ENCODE assay signal across 13 cellular contexts in the genomic region with DNA sequence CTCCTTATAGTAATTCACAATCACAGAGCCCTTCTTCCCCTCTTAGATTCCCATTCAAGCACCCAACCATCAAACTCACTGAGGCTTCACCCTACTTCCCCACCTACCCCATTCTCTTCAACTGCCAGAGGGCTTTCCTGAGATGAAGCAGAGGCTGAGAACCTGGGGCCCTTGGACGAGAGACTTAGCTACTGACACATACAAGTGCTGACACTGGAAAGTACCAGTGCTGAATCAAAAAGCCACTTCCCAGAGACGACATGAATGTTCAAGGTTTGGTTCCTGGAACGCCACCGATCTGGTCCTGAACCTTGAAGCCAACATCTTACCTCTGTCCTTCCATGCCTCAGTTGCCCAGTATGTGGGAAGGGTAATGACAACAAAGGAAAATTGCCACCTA. TPM values are rescaled to one million over a fixed set of nuclear protein-coding genes. Genes with fewer than 3 reads are reported as not detected.
DNase-seq lines count a peak whose midpoint lies in the region; ATAC-seq, FAIRE-seq and TF ChIP-seq lines count a peak whose summit lies in the region.
"Had no signal": no experiment of that assay in that cellular context is flagged by ENCODE, and none has a peak within 500 bp of the region (broad histone marks: within the 10 kb centered on the region; RNA-seq: fewer than 3 reads in every experiment).

No MANE protein-coding gene starts in this region.

- H3K27ac Mint-ChIP-seq in activated CD8-positive, alpha-beta T cell treated with anti-CD3 and anti-CD28 coated beads for 36 hours, result peak overlapping the region; percentile 90
- peak overlapping the region; percentile 80 to 97 (median 89) for H3K27ac Mint-ChIP-seq in naive thymus-derived CD8-positive, alpha-beta T cell

- CTCF ChIA-PET in activated CD8-positive, alpha-beta T cell treated with anti-CD3 and anti-CD28 coated beads for 36 hours (lab: Charles Lee), result interaction anchor here (0.6 to 7.4 kb wide), 15 partner anchors 8 to 402 kb away, joined by 3 to 77 read pairs (median 4); a partner anchor contains a TSS

- intact Hi-C loops in activated CD8-positive, alpha-beta T cell treated with anti-CD3 and anti-CD28 coated beads for 36 hours (cut with micrococcal nuclease), result loop anchor here (5.0 kb wide), 1 partner anchor 386 kb away; no protein-coding TSS in a partner anchor
- intact Hi-C loops in body of pancreas (cut with DNase I) (no loop called here), mucosa of descending colon (cut with DNase I, micrococcal nuclease) (no loop called here)

- H3K27ac ChIP-seq in BLaER1 (no peak overlapping the region), body of pancreas (no peak overlapping the region)
- H3K27ac ChIP-seq: coronary artery had no signal

- DNase-seq in GM18507 (ENCODE audit: extremely low spot score, insufficient read length, low read depth) (no peak), body of pancreas (no peak), mucosa of descending colon (no peak), NCI-H1417 treated with DMSO at 0.1 percent for 48 hours (lab: John Stamatoyannopoulos, UW) (no peak)
- DNase-seq in activated CD8-positive, alpha-beta T cell treated with anti-CD3 and anti-CD28 coated beads for 36 hours, result peak; percentile 71
- DNase-seq in naive thymus-derived CD8-positive, alpha-beta T cell, result no peak
- DNase-seq: NCI-H1436 treated with DMSO at 0.1 percent for 48 hours, NCI-H748 treated with DMSO at 0.1 percent for 48 hours, nucleus accumbens had no signal

- TF ChIP-seq CTCF in activated CD8-positive, alpha-beta T cell treated with anti-CD3 and anti-CD28 coated beads for 36 hours (IDR thresholded peaks at IDR 0.05), result no peak
- TF ChIP-seq CTCF in body of pancreas (IDR thresholded peaks at IDR 0.05) (no peak), mucosa of descending colon (IDR thresholded peaks at IDR 0.05) (no peak)

- no peak for TF ChIP-seq POLR2A in body of pancreas (IDR thresholded peaks at IDR 0.05)

- peak; percentile 68 for FAIRE-seq in GM18507 (lab: Jason Lieb, UNC)

- no peaks in the 10 kb centered on the region for H3K27me3 Mint-ChIP-seq in activated CD8-positive, alpha-beta T cell treated with anti-CD3 and anti-CD28 coated beads for 36 hours
- H3K27me3 Mint-ChIP-seq in naive thymus-derived CD8-positive, alpha-beta T cell, result no peaks in the 10 kb centered on the region

- H3K4me3 ChIP-seq in BLaER1, result no peak overlapping the region
- H3K4me3 ChIP-seq in body of pancreas, result no peak overlapping the region
- H3K4me3 ChIP-seq in mucosa of descending colon, result no peak overlapping the region
- H3K4me3 ChIP-seq: coronary artery had no signal

- WGBS in body of pancreas, 2 donors, result 77 to 78% methylated on average over 4 of the region's 4 CpGs

- H3K36me3 ChIP-seq in BLaER1 (no peaks in the 10 kb centered on the region), body of pancreas (replicated peaks in 1 of 2; ENCODE audit: insufficient read depth in 1 of 2, low read depth in 2 of 2) (no peaks in the 10 kb centered on the region), mucosa of descending colon (ENCODE audit: low read depth) (no peaks in the 10 kb centered on the region)

- H3K4me2 ChIP-seq in BLaER1, result peak overlapping the region; percentile 49

- H3K9me3 Mint-ChIP-seq in activated CD8-positive, alpha-beta T cell treated with anti-CD3 and anti-CD28 coated beads for 36 hours, result no peaks in the 10 kb centered on the region
- H3K9me3 Mint-ChIP-seq in naive thymus-derived CD8-positive, alpha-beta T cell, result no peaks in the 10 kb centered on the region

- H3K4me1 ChIP-seq in BLaER1, result peaks cover 12% of the 10 kb centered on the region
- H3K4me1 ChIP-seq in body of pancreas, result no peaks in the 10 kb centered on the region
- H3K4me1 ChIP-seq in mucosa of descending colon (ENCODE audit: low read depth), result no peaks in the 10 kb centered on the region

- peaks cover 82% of the 10 kb centered on the region for H3K4me1 Mint-ChIP-seq in activated CD8-positive, alpha-beta T cell treated with anti-CD3 and anti-CD28 coated beads for 36 hours (ENCODE audit: low read depth)
- H3K4me1 Mint-ChIP-seq in naive thymus-derived CD8-positive, alpha-beta T cell, result peaks cover 36 to 84% (median 82%) of the 10 kb centered on the region in 4 donors

- H3K4me3 Mint-ChIP-seq in activated CD8-positive, alpha-beta T cell treated with anti-CD3 and anti-CD28 coated beads for 36 hours, result peak overlapping the region; percentile 36
- H3K4me3 Mint-ChIP-seq in naive thymus-derived CD8-positive, alpha-beta T cell, result peak overlapping the region in 6 of 10 donors; percentile 34 to 75 (median 44)

- H3K36me3 Mint-ChIP-seq in activated CD8-positive, alpha-beta T cell treated with anti-CD3 and anti-CD28 coated beads for 36 hours (ENCODE audit: low read depth), result peaks cover 10% of the 10 kb centered on the region
- no peaks in the 10 kb centered on the region for H3K36me3 Mint-ChIP-seq in naive thymus-derived CD8-positive, alpha-beta T cell

- H3K27me3 ChIP-seq in BLaER1 (no peaks in the 10 kb centered on the region), body of pancreas (no peaks in the 10 kb centered on the region)

- H3K9me3 ChIP-seq in BLaER1 (no peaks in the 10 kb centered on the region), body of pancreas (no peaks in the 10 kb centered on the region), mucosa of descending colon (no peaks in the 10 kb centered on the region)

- POLR2A ChIA-PET in activated CD8-positive, alpha-beta T cell treated with anti-CD3 and anti-CD28 coated beads for 36 hours (lab: Charles Lee), result interaction anchor here (0.7 to 9.9 kb wide), 9 partner anchors 9 to 130 kb away, joined by 3 to 176 read pairs (median 5); a partner anchor contains a TSS
- POLR2A ChIA-PET in naive thymus-derived CD8-positive, alpha-beta T cell (lab: Charles Lee), result interaction anchor here (0.9 to 5.6 kb wide), 5 partner anchors 9 to 95 kb away, joined by 3 to 61 read pairs (median 23); a partner anchor contains a TSS

- H3K9ac ChIP-seq in BLaER1, result no peak overlapping the region

- peak; percentile 25 for ATAC-seq in activated CD8-positive, alpha-beta T cell treated with anti-CD3 and anti-CD28 coated beads for 36 hours
- ATAC-seq in naive thymus-derived CD8-positive, alpha-beta T cell, result no peak
- ATAC-seq in body of pancreas, result no peak
- no peak for ATAC-seq in mucosa of descending colon
- no peak for ATAC-seq in HG03039 (IDR thresholded peaks at IDR 0.05; ENCODE audit: unreplicated experiment)
- ATAC-seq: HCT116 had no signal

- no peaks in the 10 kb centered on the region for H4K20me1 ChIP-seq in BLaER1

RNA-seq across cellular contexts. Expression of a gene that starts 16.6 kb away (rescaled TPM):
- 100 to 1,000 TPM; 197 to 198 TPM for total RNA-seq in activated CD8-positive, alpha-beta T cell treated with anti-CD3 and anti-CD28 coated beads for 36 hours
- total RNA-seq in naive thymus-derived CD8-positive, alpha-beta T cell, result 100 to 1,000 TPM; 124 to 130 TPM
- polyA plus RNA-seq in naive thymus-derived CD8-positive, alpha-beta T cell, result 10 to 100 TPM; 43.4 to 53.9 (median 50.0) TPM
- total RNA-seq in body of pancreas (10 to 100 TPM; 16.2 to 16.6 TPM), mucosa of descending colon (100 to 1,000 TPM in 1 of 3 donors, 10 to 100 TPM in 2; 84.4 to 272 (median 95.4) TPM)

Comparison
In these comparisons a context has a peak if more than half of its experiments do, and no peak if none do; other contexts are left out.
1. RNA of a gene that starts 16.6 kb away (total RNA-seq): 197 to 198 TPM in activated CD8-positive, alpha-beta T cell treated with anti-CD3 and anti-CD28 coated beads for 36 hours, 124 to 130 TPM in naive thymus-derived CD8-positive, alpha-beta T cell and 84.4 to 272 TPM in mucosa of descending colon; 16.2 to 16.6 TPM in body of pancreas; every median in the first group is over 4 times any median in the second.